11 cellular contexts compared by ENCODE assay signal in the genomic region with DNA sequence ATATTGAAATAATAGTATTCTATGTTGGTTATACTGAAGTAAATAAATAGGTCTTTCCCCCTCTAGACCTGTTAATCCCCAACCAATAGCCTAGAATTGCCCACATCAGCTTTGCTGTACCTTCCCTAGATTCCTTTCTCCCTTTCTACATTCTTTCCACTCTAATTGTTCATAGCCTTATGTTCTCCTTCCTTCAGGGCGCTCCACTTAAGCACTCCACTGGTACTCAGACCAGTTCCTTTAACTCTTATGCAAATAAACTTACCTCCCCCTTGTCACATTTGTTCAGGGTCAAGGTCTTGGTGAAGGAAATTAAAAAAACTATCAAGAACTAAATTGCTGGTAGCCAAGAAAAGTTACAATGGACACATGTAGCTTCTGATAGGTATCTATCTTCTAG.
"Had no signal": no experiment of that assay in that cellular context is flagged by ENCODE, and none has a peak within 500 bp of the region (broad histone marks: within the 10 kb centered on the region; RNA-seq: fewer than 3 reads in every experiment).

No MANE protein-coding gene starts in this region.

- H3K4me3 ChIP-seq: GM23248, GM23338, HAP-1 had no signal

- H3K9me3 ChIP-seq: HAP-1 had no signal

- H3K36me3 ChIP-seq: HAP-1 had no signal

- H3K27ac Mint-ChIP-seq: GM23338, H9, HFFc6 had no signal

- H3K4me1 Mint-ChIP-seq: GM23338 had no signal

- H3K9me3 Mint-ChIP-seq: GM23338, H9 had no signal

- ATAC-seq: GM23338, HCT116 had no signal

- H3K4me1 ChIP-seq: HAP-1 had no signal

- FAIRE-seq: H1, H54 had no signal

- H3K4me3 Mint-ChIP-seq: GM23338, H9, HFFc6 had no signal

- DNase-seq: GM23248, GOT3, H7, H9, HCEC 1CT, HFFc6 had no signal

- H3K27ac ChIP-seq: GM23248 had no signal

- H3K4me2 ChIP-seq: GM23338 had no signal
